1 cellular context compared by ENCODE assay signal in the genomic region with DNA sequence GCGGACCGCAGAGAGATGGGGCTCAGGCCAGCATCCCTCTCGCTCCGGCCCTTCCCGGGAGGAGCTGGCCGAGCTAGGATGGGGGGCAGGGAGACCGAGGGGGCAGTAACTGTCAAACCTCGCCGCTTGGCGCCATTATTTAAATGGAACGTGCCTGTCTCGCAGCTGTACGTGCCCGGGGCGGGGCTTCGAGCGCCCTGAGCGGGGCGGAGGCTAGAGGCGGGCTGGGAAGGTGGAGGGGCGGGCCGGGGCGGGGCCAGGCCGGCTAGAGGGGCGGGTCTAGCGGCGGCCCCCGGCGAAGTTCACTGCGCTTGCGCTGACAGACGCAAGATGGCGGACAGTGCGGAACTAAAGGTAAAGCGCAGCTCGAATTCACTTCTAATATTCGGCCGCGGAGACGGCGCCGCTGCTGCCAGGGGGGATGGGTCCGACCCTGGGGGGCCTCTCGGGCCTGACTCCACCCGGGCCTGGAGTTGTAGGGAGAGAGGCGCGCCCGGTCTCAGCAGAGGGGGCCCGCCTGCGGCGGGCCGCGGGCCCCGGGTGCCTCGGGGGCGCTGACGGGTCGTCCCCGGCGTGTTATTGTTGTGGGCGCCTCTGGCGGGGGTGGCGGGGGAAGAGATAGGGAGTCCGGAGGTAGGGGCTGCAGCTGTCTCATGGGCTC.
TF ChIP-seq lines count a peak whose summit lies in the region.

A gene (plus strand): TSS at position 319 of the 661 bp plus-strand sequence. CDS start 12 bp downstream, at position 331.

TF ChIP-seq in HepG2, 621 proteins besides CTCF, POLR2A, EP300 and RAD21 (continued from another document and continues in another):
- TF ChIP-seq, protein P1, sequence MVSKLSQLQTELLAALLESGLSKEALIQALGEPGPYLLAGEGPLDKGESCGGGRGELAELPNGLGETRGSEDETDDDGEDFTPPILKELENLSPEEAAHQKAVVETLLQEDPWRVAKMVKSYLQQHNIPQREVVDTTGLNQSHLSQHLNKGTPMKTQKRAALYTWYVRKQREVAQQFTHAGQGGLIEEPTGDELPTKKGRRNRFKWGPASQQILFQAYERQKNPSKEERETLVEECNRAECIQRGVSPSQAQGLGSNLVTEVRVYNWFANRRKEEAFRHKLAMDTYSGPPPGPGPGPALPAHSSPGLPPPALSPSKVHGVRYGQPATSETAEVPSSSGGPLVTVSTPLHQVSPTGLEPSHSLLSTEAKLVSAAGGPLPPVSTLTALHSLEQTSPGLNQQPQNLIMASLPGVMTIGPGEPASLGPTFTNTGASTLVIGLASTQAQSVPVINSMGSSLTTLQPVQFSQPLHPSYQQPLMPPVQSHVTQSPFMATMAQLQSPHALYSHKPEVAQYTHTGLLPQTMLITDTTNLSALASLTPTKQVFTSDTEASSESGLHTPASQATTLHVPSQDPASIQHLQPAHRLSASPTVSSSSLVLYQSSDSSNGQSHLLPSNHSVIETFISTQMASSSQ (IDR thresholded peaks at IDR 0.05; ENCODE audit: low read depth): no peak
- TF ChIP-seq, protein P1 (CRISPR knock-in tag; IDR thresholded peaks at IDR 0.05; ENCODE audit: borderline replicate concordance): peak; percentile 56
- TF ChIP-seq ZBTB1 (CRISPR knock-in tag; IDR thresholded peaks at IDR 0.05; ENCODE audit: borderline replicate concordance) (no peak), NAIF1 (CRISPR knock-in tag; IDR thresholded peaks at IDR 0.05; ENCODE audit: borderline replicate concordance) (no peak; the same call in 1 of the 2 replicates), CEBPB (IDR thresholded peaks at IDR 0.05; ENCODE audit: borderline replicate concordance, low read depth, low read length) (no peak), ZNF441 (CRISPR knock-in tag; IDR thresholded peaks at IDR 0.05; ENCODE audit: borderline replicate concordance) (no peak), BORCS8-MEF2B (CRISPR knock-in tag; IDR thresholded peaks at IDR 0.05) (peak; percentile 92), IKZF1 (IDR thresholded peaks at IDR 0.05) (no peak), NCOA2 (CRISPR knock-in tag; IDR thresholded peaks at IDR 0.05) (no peak; the same call in 1 of the 2 replicates), NFIB (CRISPR knock-in tag; IDR thresholded peaks at IDR 0.05; ENCODE audit: borderline replicate concordance) (no peak), ZNF7 (CRISPR knock-in tag; IDR thresholded peaks at IDR 0.05) (no peak), HMG20A (CRISPR knock-in tag; IDR thresholded peaks at IDR 0.05; ENCODE audit: borderline replicate concordance) (no peak), ZNF614 (CRISPR knock-in tag; IDR thresholded peaks at IDR 0.05; ENCODE audit: borderline replicate concordance) (0 out of 2 replicates have a peak, but pooled peaks have one; percentile 41), ZBTB7B (CRISPR knock-in tag; IDR thresholded peaks at IDR 0.05) (peak; percentile 28; the same call in 1 of the 2 replicates), SIX4 (CRISPR knock-in tag; IDR thresholded peaks at IDR 0.05) (no peak), FOXK2 (IDR thresholded peaks at IDR 0.05) (no peak), ZNF558 (CRISPR knock-in tag; IDR thresholded peaks at IDR 0.05; ENCODE audit: borderline replicate concordance) (0 out of 2 replicates have a peak, but pooled peaks have one; percentile 35), PAWR (CRISPR knock-in tag; IDR thresholded peaks at IDR 0.05; ENCODE audit: borderline replicate concordance) (no peak), SCMH1 (CRISPR knock-in tag; IDR thresholded peaks at IDR 0.05; ENCODE audit: borderline replicate concordance) (no peak), DMAP1 (CRISPR knock-in tag; IDR thresholded peaks at IDR 0.05) (peak; percentile 89), ZNF205 (CRISPR knock-in tag; IDR thresholded peaks at IDR 0.05) (no peak), ZNF724P (CRISPR knock-in tag; IDR thresholded peaks at IDR 0.05; ENCODE audit: borderline replicate concordance) (no peak), ZFP36L2 (CRISPR knock-in tag; IDR thresholded peaks at IDR 0.05) (no peak), TEAD2 (CRISPR knock-in tag; IDR thresholded peaks at IDR 0.05) (no peak), ZNF34 (CRISPR knock-in tag; IDR thresholded peaks at IDR 0.05; ENCODE audit: borderline replicate concordance) (no peak), ZNF878 (CRISPR knock-in tag; IDR thresholded peaks at IDR 0.05) (peak; percentile 71; the same call in 1 of the 2 replicates), KLF6 (CRISPR knock-in tag; IDR thresholded peaks at IDR 0.05) (no peak), ZZZ3 (CRISPR knock-in tag; IDR thresholded peaks at IDR 0.05; ENCODE audit: borderline replicate concordance) (no peak), ZNF138 (CRISPR knock-in tag; IDR thresholded peaks at IDR 0.05; ENCODE audit: low read depth) (no peak), ZFP62 (CRISPR knock-in tag; IDR thresholded peaks at IDR 0.05) (no peak), FOXJ3 (CRISPR knock-in tag; IDR thresholded peaks at IDR 0.05; ENCODE audit: borderline replicate concordance) (no peak), MED1 (CRISPR knock-in tag; IDR thresholded peaks at IDR 0.05) (no peak), NR1H2 (CRISPR knock-in tag; IDR thresholded peaks at IDR 0.05; ENCODE audit: borderline replicate concordance, low read depth) (no peak), ZNF879 (CRISPR knock-in tag; IDR thresholded peaks at IDR 0.05) (no peak), ZNF12 (CRISPR knock-in tag; IDR thresholded peaks at IDR 0.05) (no peak), SPEN (CRISPR knock-in tag; IDR thresholded peaks at IDR 0.05; ENCODE audit: low read depth) (peak; percentile 79), ZNF598 (CRISPR knock-in tag; IDR thresholded peaks at IDR 0.05; ENCODE audit: borderline replicate concordance) (no peak), ZNF446 (CRISPR knock-in tag; IDR thresholded peaks at IDR 0.05) (no peak), ZNF44 (CRISPR knock-in tag; IDR thresholded peaks at IDR 0.05) (no peak), MAF1 (CRISPR knock-in tag; IDR thresholded peaks at IDR 0.05; ENCODE audit: borderline replicate concordance) (no peak)
- TF ChIP-seq, protein P2, sequence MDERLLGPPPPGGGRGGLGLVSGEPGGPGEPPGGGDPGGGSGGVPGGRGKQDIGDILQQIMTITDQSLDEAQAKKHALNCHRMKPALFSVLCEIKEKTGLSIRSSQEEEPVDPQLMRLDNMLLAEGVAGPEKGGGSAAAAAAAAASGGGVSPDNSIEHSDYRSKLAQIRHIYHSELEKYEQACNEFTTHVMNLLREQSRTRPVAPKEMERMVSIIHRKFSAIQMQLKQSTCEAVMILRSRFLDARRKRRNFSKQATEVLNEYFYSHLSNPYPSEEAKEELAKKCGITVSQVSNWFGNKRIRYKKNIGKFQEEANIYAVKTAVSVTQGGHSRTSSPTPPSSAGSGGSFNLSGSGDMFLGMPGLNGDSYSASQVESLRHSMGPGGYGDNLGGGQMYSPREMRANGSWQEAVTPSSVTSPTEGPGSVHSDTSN (CRISPR knock-in tag; IDR thresholded peaks at IDR 0.05): no peak
- TF ChIP-seq, protein P3, sequence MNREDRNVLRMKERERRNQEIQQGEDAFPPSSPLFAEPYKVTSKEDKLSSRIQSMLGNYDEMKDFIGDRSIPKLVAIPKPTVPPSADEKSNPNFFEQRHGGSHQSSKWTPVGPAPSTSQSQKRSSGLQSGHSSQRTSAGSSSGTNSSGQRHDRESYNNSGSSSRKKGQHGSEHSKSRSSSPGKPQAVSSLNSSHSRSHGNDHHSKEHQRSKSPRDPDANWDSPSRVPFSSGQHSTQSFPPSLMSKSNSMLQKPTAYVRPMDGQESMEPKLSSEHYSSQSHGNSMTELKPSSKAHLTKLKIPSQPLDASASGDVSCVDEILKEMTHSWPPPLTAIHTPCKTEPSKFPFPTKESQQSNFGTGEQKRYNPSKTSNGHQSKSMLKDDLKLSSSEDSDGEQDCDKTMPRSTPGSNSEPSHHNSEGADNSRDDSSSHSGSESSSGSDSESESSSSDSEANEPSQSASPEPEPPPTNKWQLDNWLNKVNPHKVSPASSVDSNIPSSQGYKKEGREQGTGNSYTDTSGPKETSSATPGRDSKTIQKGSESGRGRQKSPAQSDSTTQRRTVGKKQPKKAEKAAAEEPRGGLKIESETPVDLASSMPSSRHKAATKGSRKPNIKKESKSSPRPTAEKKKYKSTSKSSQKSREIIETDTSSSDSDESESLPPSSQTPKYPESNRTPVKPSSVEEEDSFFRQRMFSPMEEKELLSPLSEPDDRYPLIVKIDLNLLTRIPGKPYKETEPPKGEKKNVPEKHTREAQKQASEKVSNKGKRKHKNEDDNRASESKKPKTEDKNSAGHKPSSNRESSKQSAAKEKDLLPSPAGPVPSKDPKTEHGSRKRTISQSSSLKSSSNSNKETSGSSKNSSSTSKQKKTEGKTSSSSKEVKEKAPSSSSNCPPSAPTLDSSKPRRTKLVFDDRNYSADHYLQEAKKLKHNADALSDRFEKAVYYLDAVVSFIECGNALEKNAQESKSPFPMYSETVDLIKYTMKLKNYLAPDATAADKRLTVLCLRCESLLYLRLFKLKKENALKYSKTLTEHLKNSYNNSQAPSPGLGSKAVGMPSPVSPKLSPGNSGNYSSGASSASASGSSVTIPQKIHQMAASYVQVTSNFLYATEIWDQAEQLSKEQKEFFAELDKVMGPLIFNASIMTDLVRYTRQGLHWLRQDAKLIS (CRISPR knock-in tag; IDR thresholded peaks at IDR 0.05): no peak
- TF ChIP-seq, protein P4, sequence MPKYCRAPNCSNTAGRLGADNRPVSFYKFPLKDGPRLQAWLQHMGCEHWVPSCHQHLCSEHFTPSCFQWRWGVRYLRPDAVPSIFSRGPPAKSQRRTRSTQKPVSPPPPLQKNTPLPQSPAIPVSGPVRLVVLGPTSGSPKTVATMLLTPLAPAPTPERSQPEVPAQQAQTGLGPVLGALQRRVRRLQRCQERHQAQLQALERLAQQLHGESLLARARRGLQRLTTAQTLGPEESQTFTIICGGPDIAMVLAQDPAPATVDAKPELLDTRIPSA (CRISPR knock-in tag; IDR thresholded peaks at IDR 0.05; ENCODE audit: borderline replicate concordance): no peak
- TF ChIP-seq, protein P5, sequence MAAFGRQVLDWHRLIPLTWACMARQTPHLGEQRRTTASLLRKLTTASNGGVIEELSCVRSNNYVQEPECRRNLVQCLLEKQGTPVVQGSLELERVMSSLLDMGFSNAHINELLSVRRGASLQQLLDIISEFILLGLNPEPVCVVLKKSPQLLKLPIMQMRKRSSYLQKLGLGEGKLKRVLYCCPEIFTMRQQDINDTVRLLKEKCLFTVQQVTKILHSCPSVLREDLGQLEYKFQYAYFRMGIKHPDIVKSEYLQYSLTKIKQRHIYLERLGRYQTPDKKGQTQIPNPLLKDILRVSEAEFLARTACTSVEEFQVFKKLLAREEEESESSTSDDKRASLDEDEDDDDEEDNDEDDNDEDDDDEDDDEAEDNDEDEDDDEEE (CRISPR knock-in tag; IDR thresholded peaks at IDR 0.05): no peak
- TF ChIP-seq, protein P6, sequence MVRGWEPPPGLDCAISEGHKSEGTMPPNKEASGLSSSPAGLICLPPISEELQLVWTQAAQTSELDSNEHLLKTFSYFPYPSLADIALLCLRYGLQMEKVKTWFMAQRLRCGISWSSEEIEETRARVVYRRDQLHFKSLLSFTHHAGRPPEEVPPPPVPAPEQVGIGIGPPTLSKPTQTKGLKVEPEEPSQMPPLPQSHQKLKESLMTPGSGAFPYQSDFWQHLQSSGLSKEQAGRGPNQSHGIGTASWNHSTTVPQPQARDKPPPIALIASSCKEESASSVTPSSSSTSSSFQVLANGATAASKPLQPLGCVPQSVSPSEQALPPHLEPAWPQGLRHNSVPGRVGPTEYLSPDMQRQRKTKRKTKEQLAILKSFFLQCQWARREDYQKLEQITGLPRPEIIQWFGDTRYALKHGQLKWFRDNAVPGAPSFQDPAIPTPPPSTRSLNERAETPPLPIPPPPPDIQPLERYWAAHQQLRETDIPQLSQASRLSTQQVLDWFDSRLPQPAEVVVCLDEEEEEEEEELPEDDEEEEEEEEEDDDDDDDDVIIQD (CRISPR knock-in tag; IDR thresholded peaks at IDR 0.05; ENCODE audit: low read depth): 0 out of 2 replicates have a peak, but pooled peaks have one; percentile 19
- TF ChIP-seq, protein P7, sequence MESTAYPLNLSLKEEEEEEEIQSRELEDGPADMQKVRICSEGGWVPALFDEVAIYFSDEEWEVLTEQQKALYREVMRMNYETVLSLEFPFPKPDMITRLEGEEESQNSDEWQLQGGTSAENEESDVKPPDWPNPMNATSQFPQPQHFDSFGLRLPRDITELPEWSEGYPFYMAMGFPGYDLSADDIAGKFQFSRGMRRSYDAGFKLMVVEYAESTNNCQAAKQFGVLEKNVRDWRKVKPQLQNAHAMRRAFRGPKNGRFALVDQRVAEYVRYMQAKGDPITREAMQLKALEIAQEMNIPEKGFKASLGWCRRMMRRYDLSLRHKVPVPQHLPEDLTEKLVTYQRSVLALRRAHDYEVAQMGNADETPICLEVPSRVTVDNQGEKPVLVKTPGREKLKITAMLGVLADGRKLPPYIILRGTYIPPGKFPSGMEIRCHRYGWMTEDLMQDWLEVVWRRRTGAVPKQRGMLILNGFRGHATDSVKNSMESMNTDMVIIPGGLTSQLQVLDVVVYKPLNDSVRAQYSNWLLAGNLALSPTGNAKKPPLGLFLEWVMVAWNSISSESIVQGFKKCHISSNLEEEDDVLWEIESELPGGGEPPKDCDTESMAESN (CRISPR knock-in tag; conservative IDR thresholded peaks at IDR 0.05): no peak
- TF ChIP-seq, protein P8, sequence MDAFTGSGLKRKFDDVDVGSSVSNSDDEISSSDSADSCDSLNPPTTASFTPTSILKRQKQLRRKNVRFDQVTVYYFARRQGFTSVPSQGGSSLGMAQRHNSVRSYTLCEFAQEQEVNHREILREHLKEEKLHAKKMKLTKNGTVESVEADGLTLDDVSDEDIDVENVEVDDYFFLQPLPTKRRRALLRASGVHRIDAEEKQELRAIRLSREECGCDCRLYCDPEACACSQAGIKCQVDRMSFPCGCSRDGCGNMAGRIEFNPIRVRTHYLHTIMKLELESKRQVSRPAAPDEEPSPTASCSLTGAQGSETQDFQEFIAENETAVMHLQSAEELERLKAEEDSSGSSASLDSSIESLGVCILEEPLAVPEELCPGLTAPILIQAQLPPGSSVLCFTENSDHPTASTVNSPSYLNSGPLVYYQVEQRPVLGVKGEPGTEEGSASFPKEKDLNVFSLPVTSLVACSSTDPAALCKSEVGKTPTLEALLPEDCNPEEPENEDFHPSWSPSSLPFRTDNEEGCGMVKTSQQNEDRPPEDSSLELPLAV (CRISPR knock-in tag; conservative IDR thresholded peaks at IDR 0.05; ENCODE audit: low read depth): no peak
